In genomic region chr13:45995245-45995644, GRCh38 we compare ENCODE assay signal across 36 cellular contexts.
"Had no signal": no experiment of that assay in that cellular context is flagged by ENCODE, and none has a peak within 500 bp of the region (broad histone marks: within the 10 kb centered on the region; RNA-seq: fewer than 3 reads in every experiment).

No MANE protein-coding gene starts in this region.

- H3K27ac Mint-ChIP-seq: activated naive CD4-positive, alpha-beta T cell treated with anti-CD3 and anti-CD28 coated beads for 36 hours; activated naive CD4-positive, alpha-beta T cell treated with anti-CD3 and anti-CD28 coated beads, Interleukin-2, amount 10 ng/mL, durations not matched to agents 7 days and 5 days; activated naive CD4-positive, alpha-beta T cell treated with anti-CD3 and anti-CD28 coated beads, Interleukin-2, amount 50 U/mL, for 24 hours; activated naive CD8-positive, alpha-beta T cell; activated naive CD8-positive, alpha-beta T cell treated with anti-CD3 and anti-CD28 coated beads for 36 hours; activated naive CD8-positive, alpha-beta T cell treated with anti-CD3 and anti-CD28 coated beads, Interleukin-2, amount 10 ng/mL, durations not matched to agents 7 days and 5 days; activated naive CD8-positive, alpha-beta T cell treated with anti-CD3 and anti-CD28 coated beads, Interleukin-2, amount 50 U/mL, for 24 hours; activated T-cell treated with anti-CD3 and anti-CD28 coated beads, Interleukin-2, amount 50 U/mL, for 72 hours; activated T-helper 1 cell treated with anti-CD3 and anti-CD28 coated beads, Interleukin-12 subunit alpha, Interleukin-12 subunit beta, Interleukin-2, Interleukin-4 antibody, amounts not matched to agents 30 ng/mL and 10 ng/mL and 1 ng/mL, durations not matched to agents 14 hours and 24 hours and 36 hours; activated T-helper 17 cell treated with anti-CD3 and anti-CD28 coated beads, Interleukin-2, amount 50 U/mL, for 72 hours; activated T-helper 2 cell treated with anti-CD3 and anti-CD28 coated beads, Interferon-gamma antibody, Interleukin-2, Interleukin-4, amounts not matched to agents 10 μg/mL and 5 μg/mL and 100 μg/mL, durations not matched to agents 14 hours and 24 hours and 36 hours had no signal

- H3K4me1 ChIP-seq: ascending aorta, breast epithelium had no signal

- H3K9me3 Mint-ChIP-seq: activated naive CD4-positive, alpha-beta T cell treated with anti-CD3 and anti-CD28 coated beads for 36 hours; activated naive CD4-positive, alpha-beta T cell treated with anti-CD3 and anti-CD28 coated beads, Interleukin-2, amount 10 ng/mL, durations not matched to agents 7 days and 5 days; activated naive CD4-positive, alpha-beta T cell treated with anti-CD3 and anti-CD28 coated beads, Interleukin-2, amount 50 U/mL, for 24 hours; activated naive CD4-positive, alpha-beta T cell treated with anti-CD3 and anti-CD28 coated beads, Interleukin-2, amount 50 U/mL, for 72 hours; activated naive CD8-positive, alpha-beta T cell treated with anti-CD3 and anti-CD28 coated beads for 36 hours; activated naive CD8-positive, alpha-beta T cell treated with anti-CD3 and anti-CD28 coated beads, Interleukin-2, amount 10 ng/mL, durations not matched to agents 7 days and 5 days; activated naive CD8-positive, alpha-beta T cell treated with anti-CD3 and anti-CD28 coated beads, Interleukin-2, amount 50 U/mL, for 24 hours; activated T-cell treated with anti-CD3 and anti-CD28 coated beads, Interleukin-2, amount 50 U/mL, for 24 hours; activated T-cell treated with anti-CD3 and anti-CD28 coated beads, Interleukin-2, amount 50 U/mL, for 4 hours; activated T-cell treated with anti-CD3 and anti-CD28 coated beads, Interleukin-2, amount 50 U/mL, for 72 hours; activated T-helper 1 cell treated with anti-CD3 and anti-CD28 coated beads, Interleukin-12 subunit alpha, Interleukin-12 subunit beta, Interleukin-2, Interleukin-4 antibody, amounts not matched to agents 30 ng/mL and 10 ng/mL and 1 ng/mL, durations not matched to agents 14 hours and 24 hours and 36 hours; activated T-helper 17 cell treated with anti-CD3 and anti-CD28 coated beads, Interleukin-2, amount 50 U/mL, for 72 hours; activated T-helper 2 cell treated with anti-CD3 and anti-CD28 coated beads, Interferon-gamma antibody, Interleukin-2, Interleukin-4, amounts not matched to agents 10 μg/mL and 5 μg/mL and 100 μg/mL, durations not matched to agents 14 hours and 24 hours and 36 hours; brain; central memory CD8-positive, alpha-beta T cell had no signal

- ATAC-seq: activated naive CD8-positive, alpha-beta T cell treated with anti-CD3 and anti-CD28 coated beads, Interleukin-2, amount 50 U/mL, for 24 hours; activated T-cell treated with anti-CD3 and anti-CD28 coated beads, Interleukin-2, amount 50 U/mL, for 4 hours; activated T-helper 17 cell treated with anti-CD3 and anti-CD28 coated beads, Interleukin-2, amount 50 U/mL, for 72 hours; body of pancreas had no signal

- H3K4me3 ChIP-seq: adrenal gland, ascending aorta, body of pancreas, breast epithelium, cardiac muscle cell had no signal

- H3K27me3 ChIP-seq: adrenal gland, ascending aorta, body of pancreas, brain microvascular endothelial cell, breast epithelium, cardiac muscle cell had no signal

- H3K27me3 Mint-ChIP-seq: activated naive CD4-positive, alpha-beta T cell treated with anti-CD3 and anti-CD28 coated beads, Interleukin-2, amount 10 ng/mL, durations not matched to agents 7 days and 5 days; activated naive CD4-positive, alpha-beta T cell treated with anti-CD3 and anti-CD28 coated beads, Interleukin-2, amount 50 U/mL, for 24 hours; activated naive CD8-positive, alpha-beta T cell; activated naive CD8-positive, alpha-beta T cell treated with anti-CD3 and anti-CD28 coated beads for 36 hours; activated naive CD8-positive, alpha-beta T cell treated with anti-CD3 and anti-CD28 coated beads, Interleukin-2, amount 10 ng/mL, durations not matched to agents 7 days and 5 days; activated naive CD8-positive, alpha-beta T cell treated with anti-CD3 and anti-CD28 coated beads, Interleukin-2, amount 50 U/mL, for 24 hours; activated T-cell treated with anti-CD3 and anti-CD28 coated beads, Interleukin-2, amount 50 U/mL, for 24 hours; activated T-helper 17 cell treated with anti-CD3 and anti-CD28 coated beads, Interleukin-2, amount 50 U/mL, for 72 hours; brain; central memory CD8-positive, alpha-beta T cell had no signal

- H3K4me1 Mint-ChIP-seq: activated naive CD4-positive, alpha-beta T cell treated with anti-CD3 and anti-CD28 coated beads, Interleukin-2, amount 10 ng/mL, durations not matched to agents 7 days and 5 days; activated naive CD8-positive, alpha-beta T cell treated with anti-CD3 and anti-CD28 coated beads for 36 hours; activated naive CD8-positive, alpha-beta T cell treated with anti-CD3 and anti-CD28 coated beads, Interleukin-2, amount 10 ng/mL, durations not matched to agents 7 days and 5 days; activated naive CD8-positive, alpha-beta T cell treated with anti-CD3 and anti-CD28 coated beads, Interleukin-2, amount 50 U/mL, for 24 hours; activated T-helper 17 cell treated with anti-CD3 and anti-CD28 coated beads, Interleukin-2, amount 50 U/mL, for 72 hours had no signal

- H3K27ac ChIP-seq: adrenal gland, ascending aorta, body of pancreas, brain microvascular endothelial cell, breast epithelium, cardiac muscle cell had no signal

- H3K36me3 ChIP-seq: breast epithelium had no signal

- H3K9me3 ChIP-seq: adrenal gland, ascending aorta, body of pancreas, breast epithelium had no signal

- DNase-seq: activated effector memory CD4-positive, alpha-beta T cell treated with anti-CD3 and anti-CD28 coated beads, Interleukin-2, amount 50 U/mL, for 16 hours; activated effector memory CD4-positive, alpha-beta T cell treated with Interleukin-2 at 50 U/mL for 16 hours; activated gamma-delta T cell; activated gamma-delta T cell treated with Interleukin-2 at 50 U/mL for 16 hours; activated naive CD4-positive, alpha-beta T cell; activated naive CD4-positive, alpha-beta T cell treated with anti-CD3 and anti-CD28 coated beads for 36 hours; activated naive CD4-positive, alpha-beta T cell treated with anti-CD3 and anti-CD28 coated beads, Interleukin-2, amount 10 ng/mL, durations not matched to agents 7 days and 5 days; activated naive CD4-positive, alpha-beta T cell treated with anti-CD3 and anti-CD28 coated beads, Interleukin-2, amount 50 U/mL, for 16 hours; activated naive CD4-positive, alpha-beta T cell treated with Interleukin-2 at 50 U/mL for 16 hours; activated naive CD8-positive, alpha-beta T cell treated with anti-CD3 and anti-CD28 coated beads for 36 hours; activated naive CD8-positive, alpha-beta T cell treated with anti-CD3 and anti-CD28 coated beads, Interleukin-2, amount 10 ng/mL, durations not matched to agents 7 days and 5 days; activated naive CD8-positive, alpha-beta T cell treated with anti-CD3 and anti-CD28 coated beads, Interleukin-2, amount 50 U/mL, for 24 hours; activated T-cell treated with anti-CD3 and anti-CD28 coated beads, Interleukin-2, amount 50 U/mL, for 1 hour; activated T-cell treated with anti-CD3 and anti-CD28 coated beads, Interleukin-2, amount 50 U/mL, for 24 hours; activated T-cell treated with anti-CD3 and anti-CD28 coated beads, Interleukin-2, amount 50 U/mL, for 4 hours; activated T-cell treated with anti-CD3 and anti-CD28 coated beads, Interleukin-2, amount 50 U/mL, for 48 hours; activated T-cell treated with anti-CD3 and anti-CD28 coated beads, Interleukin-2, amount 50 U/mL, for 72 hours; adrenal gland; amniotic stem cell; amygdala; anterior cingulate cortex; aorta; body of pancreas; brain microvascular endothelial cell; central memory CD4-positive, alpha-beta T cell had no signal

- H3K4me3 Mint-ChIP-seq: activated naive CD4-positive, alpha-beta T cell treated with anti-CD3 and anti-CD28 coated beads for 36 hours; activated naive CD4-positive, alpha-beta T cell treated with anti-CD3 and anti-CD28 coated beads, Interleukin-2, amount 10 ng/mL, durations not matched to agents 7 days and 5 days; activated naive CD4-positive, alpha-beta T cell treated with anti-CD3 and anti-CD28 coated beads, Interleukin-2, amount 50 U/mL, for 24 hours; activated naive CD8-positive, alpha-beta T cell; activated naive CD8-positive, alpha-beta T cell treated with anti-CD3 and anti-CD28 coated beads for 36 hours; activated naive CD8-positive, alpha-beta T cell treated with anti-CD3 and anti-CD28 coated beads, Interleukin-2, amount 10 ng/mL, durations not matched to agents 7 days and 5 days; activated naive CD8-positive, alpha-beta T cell treated with anti-CD3 and anti-CD28 coated beads, Interleukin-2, amount 50 U/mL, for 24 hours; activated T-cell treated with anti-CD3 and anti-CD28 coated beads, Interleukin-2, amount 50 U/mL, for 24 hours; activated T-cell treated with anti-CD3 and anti-CD28 coated beads, Interleukin-2, amount 50 U/mL, for 4 hours; activated T-cell treated with anti-CD3 and anti-CD28 coated beads, Interleukin-2, amount 50 U/mL, for 72 hours; activated T-helper 1 cell treated with anti-CD3 and anti-CD28 coated beads, Interleukin-12 subunit alpha, Interleukin-12 subunit beta, Interleukin-2, Interleukin-4 antibody, amounts not matched to agents 30 ng/mL and 10 ng/mL and 1 ng/mL, durations not matched to agents 14 hours and 24 hours and 36 hours; activated T-helper 17 cell treated with anti-CD3 and anti-CD28 coated beads, Interleukin-2, amount 50 U/mL, for 72 hours; brain; central memory CD8-positive, alpha-beta T cell had no signal
